In the genomic region with DNA sequence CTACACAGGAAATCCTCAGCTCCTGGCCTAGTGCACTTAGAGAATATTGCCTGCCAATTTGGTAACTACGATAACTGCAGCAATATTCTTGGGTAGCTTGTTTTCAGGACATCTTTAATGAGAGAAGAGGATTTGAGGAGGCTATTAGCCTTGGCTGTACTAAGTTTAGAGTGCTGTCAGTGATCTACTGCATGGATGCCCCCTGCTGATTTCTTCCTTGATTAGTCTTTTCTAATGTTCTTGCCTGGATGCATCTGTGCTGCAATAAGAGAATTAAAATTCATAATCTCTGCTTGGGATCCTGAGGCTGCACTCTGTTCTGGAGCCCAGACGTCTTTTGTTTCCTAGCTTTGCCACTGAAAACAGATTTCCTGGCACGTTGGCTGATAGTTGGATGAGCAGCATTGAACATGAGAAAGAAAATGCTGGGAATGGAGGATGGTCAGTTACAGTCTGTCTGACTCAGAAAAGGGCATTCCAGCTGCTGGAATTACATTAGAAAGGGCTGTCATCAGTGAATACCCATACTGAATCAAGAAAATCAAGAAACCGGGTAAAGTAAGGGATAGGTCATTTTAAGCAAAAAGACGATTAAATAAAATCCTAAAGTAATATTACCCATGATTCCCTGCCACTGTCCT, we compare ENCODE assay signal across 19 cellular contexts.
DNase-seq lines count a peak whose midpoint lies in the region; ATAC-seq and TF ChIP-seq lines count a peak whose summit lies in the region.
"Had no signal": no experiment of that assay in that cellular context is flagged by ENCODE, and none has a peak within 500 bp of the region (broad histone marks: within the 10 kb centered on the region; RNA-seq: fewer than 3 reads in every experiment).

No MANE protein-coding gene starts in this region.

- TF ChIP-seq CTCF in WERI-Rb-1 (IDR thresholded peaks at IDR 0.05; ENCODE audit: low read depth, low read length) (no peak), fibroblast of the aortic adventitia (IDR thresholded peaks at IDR 0.05; ENCODE audit: insufficient read depth, low read length) (no peak), lower lobe of right lung (IDR thresholded peaks at IDR 0.05) (no peak)

- no peak overlapping the region; the same call in 1 of the 2 replicates for H3K4me3 ChIP-seq in WERI-Rb-1 (ENCODE audit: low read depth, low read length)
- no peak overlapping the region for H3K4me3 ChIP-seq in fibroblast of the aortic adventitia (ENCODE audit: low read depth, low read length)
- no peak overlapping the region for H3K4me3 ChIP-seq in lower lobe of right lung
- H3K4me3 ChIP-seq in aorta (ENCODE audit: low read length in 2 of 2), result no peak overlapping the region

- H3K4me1 ChIP-seq in lower lobe of right lung (no peaks in the 10 kb centered on the region), aorta (ENCODE audit: control insufficient read depth in 1 of 2, insufficient read depth in 2 of 2, low read length in 2 of 2) (no peaks in the 10 kb centered on the region)

- peak overlapping the region; percentile 33 for H3K27ac ChIP-seq in WERI-Rb-1
- H3K27ac ChIP-seq in lower lobe of right lung, result no peak overlapping the region
- no peak overlapping the region for H3K27ac ChIP-seq in aorta (ENCODE audit: low read depth in 1 of 2, low read length in 2 of 2)
- H3K27ac ChIP-seq: C4-2B had no signal

- WGBS in aorta, 2 donors, result 71 to 76% methylated on average over 5 of the region's 5 CpGs

- no peak for ATAC-seq in lower lobe of right lung
- no peak for ATAC-seq in aorta (ENCODE audit: low FRiP score)
- ATAC-seq in HG03469 (IDR thresholded peaks at IDR 0.05; ENCODE audit: unreplicated experiment), result no peak
- ATAC-seq: naive thymus-derived CD8-positive, alpha-beta T cell had no signal

- no peaks in the 10 kb centered on the region for H3K9me3 ChIP-seq in WERI-Rb-1 (ENCODE audit: severe bottlenecking)
- H3K9me3 ChIP-seq in lower lobe of right lung, result no peaks in the 10 kb centered on the region
- no peaks in the 10 kb centered on the region for H3K9me3 ChIP-seq in aorta (ENCODE audit: control insufficient read depth, low read length)

- H3K36me3 ChIP-seq in WERI-Rb-1, result no peaks in the 10 kb centered on the region
- no peaks in the 10 kb centered on the region for H3K36me3 ChIP-seq in lower lobe of right lung
- no peaks in the 10 kb centered on the region for H3K36me3 ChIP-seq in aorta (ENCODE audit: control insufficient read depth in 1 of 2, insufficient read depth in 2 of 2, low read length in 1 of 2)

- no peaks in the 10 kb centered on the region for H3K27me3 ChIP-seq in WERI-Rb-1 (ENCODE audit: insufficient read depth, low read depth, severe bottlenecking)
- H3K27me3 ChIP-seq in lower lobe of right lung (ENCODE audit: low read depth), result no peaks in the 10 kb centered on the region
- no peaks in the 10 kb centered on the region for H3K27me3 ChIP-seq in aorta (ENCODE audit: control insufficient read depth in 1 of 2, insufficient read depth in 2 of 2, low read length in 1 of 2)

- DNase-seq in NCI-H1417 (lab: John Stamatoyannopoulos, UW) (peak in 2 of 3 experiments; percentile 22 to 58), NCI-H1417 treated with DMSO at 0.1 percent for 48 hours (lab: John Stamatoyannopoulos, UW) (no peak), WERI-Rb-1 (peak; percentile 54), fibroblast of the aortic adventitia (ENCODE audit: low read depth) (peak; percentile 56), stromal cell of bone marrow (ENCODE audit: low read depth) (peak; percentile 28), lower lobe of right lung (no peak), aorta (no peak)
- DNase-seq: activated CD4-positive, alpha-beta T cell treated with anti-CD3 and anti-CD28 coated beads for 4 hours; activated gamma-delta T cell; amygdala; hypothalamus; mammary epithelial cell; MM.1S; naive thymus-derived CD8-positive, alpha-beta T cell; NCI-H1930; small intestine; stimulated activated CD4-positive, alpha-beta T cell treated with anti-CD3 and anti-CD28 coated beads, Interleukin-4, amount 100 ng/mL, for 1 hour had no signal

- intact Hi-C loops in lower lobe of right lung (cut with DNase I) (no loop called here), aorta (cut with DNase I) (no loop called here)

Comparison
In these comparisons a context has a peak if more than half of its experiments do, and no peak if none do; other contexts are left out.
1. DNase-seq: peak in NCI-H1417 (2 of 3), WERI-Rb-1 (single experiment), fibroblast of the aortic adventitia (single experiment) and stromal cell of bone marrow (single experiment); none in NCI-H1417 treated with DMSO at 0.1 percent for 48 hours (single experiment), lower lobe of right lung (single experiment) and aorta (0 of 2).